Comparison of ENCODE assay signal across 8 cellular contexts in genomic region chr2:105328281-105329196, GRCh38. TPM values are rescaled to one million over a fixed set of nuclear protein-coding genes. Genes with fewer than 3 reads are reported as not detected.
A peak's percentile ranks its signal among the peaks of the same experiment; 100 is the strongest.
DNase-seq lines count a peak whose midpoint lies in the region; ATAC-seq and TF ChIP-seq lines count a peak whose summit lies in the region.

No MANE protein-coding gene starts in this region.

- DNase-seq in CD4-positive, CD25-positive, alpha-beta regulatory T cell, result peak in 1 of 3 donors; percentile 52
- peak in 6 of 7 donors; percentile 31 to 58 (median 48) for DNase-seq in adrenal gland
- DNase-seq in right atrium auricular region (ENCODE audit: low spot score), result no peak
- peak; percentile 85 for DNase-seq in pulmonary artery endothelial cell (ENCODE audit: low read depth, low spot score)
- no peak for DNase-seq in germinal center (ENCODE audit: low spot score)

- peaks cover 9% of the 10 kb centered on the region for H3K36me3 Mint-ChIP-seq in CD4-positive, CD25-positive, alpha-beta regulatory T cell

- H3K27ac Mint-ChIP-seq in CD4-positive, CD25-positive, alpha-beta regulatory T cell, result peak overlapping the region; percentile 95 to 97 (median 95)

- peaks cover 17% of the 10 kb centered on the region for H4K20me1 ChIP-seq in OCI-LY3 (ENCODE audit: insufficient read depth, low read length)

- H3K36me3 ChIP-seq in CD4-positive, CD25-positive, alpha-beta regulatory T cell (ENCODE audit: control insufficient read depth, insufficient read depth, low read length), result peaks cover 4% of the 10 kb centered on the region
- H3K36me3 ChIP-seq in OCI-LY3 (replicated peaks; ENCODE audit: low read depth, low read length), result peaks cover 17% of the 10 kb centered on the region
- H3K36me3 ChIP-seq in adrenal gland (replicated peaks in 1 of 2), result no peaks in the 10 kb centered on the region
- no peaks in the 10 kb centered on the region for H3K36me3 ChIP-seq in right atrium auricular region

- peak overlapping the region; percentile 87 for H3K9ac ChIP-seq in OCI-LY3 (ENCODE audit: low read length)

- H2AFZ ChIP-seq in OCI-LY3 (ENCODE audit: low read depth, low read length), result no peak overlapping the region

- peak overlapping the region; percentile 95 for H3K4me2 ChIP-seq in OCI-LY3 (ENCODE audit: low read length)

- intact Hi-C loops in adrenal gland (cut with DNase I), result no loop called here

- no peaks in the 10 kb centered on the region for H3K27me3 ChIP-seq in CD4-positive, CD25-positive, alpha-beta regulatory T cell (ENCODE audit: control insufficient read depth, insufficient read depth, low read length)
- H3K27me3 ChIP-seq in OCI-LY3 (ENCODE audit: low read depth, low read length) (no peaks in the 10 kb centered on the region), adrenal gland (no peaks in the 10 kb centered on the region), right atrium auricular region (no peaks in the 10 kb centered on the region)

- peak overlapping the region; percentile 86 to 96 (median 94) for H3K4me3 Mint-ChIP-seq in CD4-positive, CD25-positive, alpha-beta regulatory T cell

- H3K9me3 ChIP-seq in CD4-positive, CD25-positive, alpha-beta regulatory T cell (ENCODE audit: control insufficient read depth in 2 of 2, low read length in 2 of 2), result no peaks in the 10 kb centered on the region
- H3K9me3 ChIP-seq in OCI-LY3 (ENCODE audit: insufficient read depth, low read length) (no peaks in the 10 kb centered on the region), adrenal gland (replicated peaks in 1 of 3) (no peaks in the 10 kb centered on the region), right atrium auricular region (no peaks in the 10 kb centered on the region)

- 25 to 30% (median 27%) methylated on average over 11 to 16 of the region's 16 CpGs for WGBS in adrenal gland, 4 donors

- peaks cover 72% of the 10 kb centered on the region for H3K79me2 ChIP-seq in OCI-LY3 (ENCODE audit: low read length)

- TF ChIP-seq POLR2A in adrenal gland (IDR thresholded peaks at IDR 0.05), result peak in 1 of 2 donors; percentile 30

- no peaks in the 10 kb centered on the region for H3K9me3 Mint-ChIP-seq in CD4-positive, CD25-positive, alpha-beta regulatory T cell

- H3K27me3 Mint-ChIP-seq in CD4-positive, CD25-positive, alpha-beta regulatory T cell, result no peaks in the 10 kb centered on the region

- H3K4me1 ChIP-seq in CD4-positive, CD25-positive, alpha-beta regulatory T cell (ENCODE audit: control insufficient read depth, insufficient read depth, low read length, poor library complexity, severe bottlenecking), result peaks cover 26% of the 10 kb centered on the region
- H3K4me1 ChIP-seq in OCI-LY3 (ENCODE audit: low read length) (peaks cover 32% of the 10 kb centered on the region), adrenal gland (replicated peaks in 1 of 2) (peaks cover 8 to 30% of the 10 kb centered on the region in 2 donors), right atrium auricular region (peaks cover 0 to 22% of the 10 kb centered on the region in 2 donors)

- ATAC-seq in CD4-positive, CD25-positive, alpha-beta regulatory T cell (ENCODE audit: low read depth in 2 of 2), result no peak
- ATAC-seq in GM21619 (IDR thresholded peaks at IDR 0.05; ENCODE audit: unreplicated experiment) (peak; percentile 25), GM19467 (IDR thresholded peaks at IDR 0.05; ENCODE audit: unreplicated experiment) (no peak)

- H3K4me3 ChIP-seq in CD4-positive, CD25-positive, alpha-beta regulatory T cell (ENCODE audit: low read depth, low read length), result peak overlapping the region; percentile 85
- H3K4me3 ChIP-seq in OCI-LY3 (ENCODE audit: low read length), result peak overlapping the region; percentile 93
- H3K4me3 ChIP-seq in adrenal gland, result peak overlapping the region in 3 of 4 donors; percentile 24 to 95 (median 32)
- H3K4me3 ChIP-seq in right atrium auricular region, result peak overlapping the region; percentile 58 to 82

- H3K27ac ChIP-seq in CD4-positive, CD25-positive, alpha-beta regulatory T cell (ENCODE audit: insufficient read depth, low read length, poor library complexity, severe bottlenecking), result peak overlapping the region; percentile 45
- H3K27ac ChIP-seq in OCI-LY3 (ENCODE audit: low read length), result peak overlapping the region; percentile 18; the same call in 1 of the 2 replicates
- peak overlapping the region in 4 of 5 donors; percentile 27 to 97 (median 68) for H3K27ac ChIP-seq in adrenal gland
- peak overlapping the region; percentile 71 to 83 for H3K27ac ChIP-seq in right atrium auricular region

- TF ChIP-seq CTCF in OCI-LY3 (IDR thresholded peaks at IDR 0.05; ENCODE audit: low read depth, low read length) (no peak), adrenal gland (IDR thresholded peaks at IDR 0.05) (no peak), right atrium auricular region (IDR thresholded peaks at IDR 0.05) (no peak)

- H3K4me1 Mint-ChIP-seq in CD4-positive, CD25-positive, alpha-beta regulatory T cell, result peaks cover 19 to 60% (median 35%) of the 10 kb centered on the region in 4 donors

RNA-seq across cellular contexts. Expression of gene TGFBRAP1, which starts 1.0 kb away (rescaled TPM):
- total RNA-seq in CD4-positive, CD25-positive, alpha-beta regulatory T cell, result 21.0 TPM
- 10 to 100 TPM; 13.9 to 20.0 (median 16.5) TPM for polyA plus RNA-seq in CD4-positive, CD25-positive, alpha-beta regulatory T cell
- total RNA-seq in adrenal gland (10 to 100 TPM; 21.1 to 29.7 (median 24.1) TPM), right atrium auricular region (10 to 100 TPM; 13.3 to 15.8 TPM), pulmonary artery endothelial cell (46.0 and 48.4 TPM in 2 replicates)
- polyA plus RNA-seq in adrenal gland, result 10 to 100 TPM in 1 of 3 donors, 1 to 10 TPM in 2; 5.1 to 13.7 (median 6.2) TPM

RNA-seq across cellular contexts. Expression of gene C2orf49, which starts 8.8 kb away (rescaled TPM):
- 19.5 TPM for total RNA-seq in CD4-positive, CD25-positive, alpha-beta regulatory T cell
- 10 to 100 TPM; 11.0 to 13.4 (median 11.4) TPM for polyA plus RNA-seq in CD4-positive, CD25-positive, alpha-beta regulatory T cell
- total RNA-seq in adrenal gland (10 to 100 TPM in 6 of 8 donors, 1 to 10 TPM in 2; 9.3 to 18.6 (median 16.0) TPM), right atrium auricular region (10 to 100 TPM; 15.5 to 18.0 TPM), pulmonary artery endothelial cell (12.7 and 20.5 TPM in 2 replicates)
- 10 to 100 TPM in 1 of 3 donors, 1 to 10 TPM in 2; 5.9 to 17.8 (median 7.4) TPM for polyA plus RNA-seq in adrenal gland

Comparison
In these comparisons a context has a peak if more than half of its experiments do, and no peak if none do; other contexts are left out.
1. DNase-seq: peak in adrenal gland (6 of 7) and pulmonary artery endothelial cell (single experiment); none in right atrium auricular region (single experiment) and germinal center (single experiment).
2. H3K27ac ChIP-seq: peak in every context shown above with its lines; median percentile 77 in right atrium auricular region; 68 in adrenal gland; 45 in CD4-positive, CD25-positive, alpha-beta regulatory T cell; 18 in OCI-LY3.
3. H3K4me3 ChIP-seq: peak in every context shown above with its lines; median percentile 93 in OCI-LY3; 85 in CD4-positive, CD25-positive, alpha-beta regulatory T cell; 70 in right atrium auricular region; 32 in adrenal gland.